Comparison of ENCODE assay signal across 8 cellular contexts in the genomic region with DNA sequence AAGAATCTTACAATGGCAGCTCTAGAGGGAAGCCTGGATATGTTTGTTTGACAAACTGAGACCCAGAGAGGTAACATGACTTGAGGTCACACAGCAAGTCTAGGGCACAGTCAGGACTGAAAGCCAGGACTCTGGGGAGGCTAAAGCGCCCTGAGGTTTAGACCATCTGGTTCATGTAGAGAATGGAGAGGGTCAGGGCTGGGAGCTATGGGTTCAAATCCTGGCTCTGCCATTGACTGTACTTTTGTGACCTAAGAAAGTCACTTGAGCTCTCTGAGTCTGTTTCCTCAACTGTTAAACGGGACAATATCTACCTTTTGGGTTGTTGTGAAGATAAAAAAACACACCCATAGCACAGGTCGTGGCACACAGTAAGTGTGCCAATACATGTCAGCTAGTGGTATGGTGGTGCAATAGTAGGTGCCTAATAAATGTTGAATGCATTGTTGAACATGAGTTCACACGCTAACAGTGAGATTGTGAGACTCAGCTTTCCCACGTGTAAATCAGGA. TPM values are rescaled to one million over a fixed set of nuclear protein-coding genes. Genes with fewer than 3 reads are reported as not detected.
DNase-seq lines count a peak whose midpoint lies in the region; ATAC-seq and TF ChIP-seq lines count a peak whose summit lies in the region.

No MANE protein-coding gene starts in this region.

- H4K20me1 ChIP-seq in Karpas-422 (ENCODE audit: insufficient read depth, low read depth, low read length) = no peaks in the 10 kb centered on the region

- H3K4me2 ChIP-seq in Karpas-422 (ENCODE audit: low read depth, low read length, poor library complexity, severe bottlenecking) = peak overlapping the region; percentile 98

- no peak for TF ChIP-seq CTCF in AG10803 (conservative IDR thresholded peaks at IDR 0.05; ENCODE audit: low read length)
- no peak for TF ChIP-seq CTCF in coronary artery (IDR thresholded peaks at IDR 0.05)

- H3K4me1 Mint-ChIP-seq in natural killer cell treated with Interleukin-12 subunit alpha and Interleukin-12 subunit beta and Interleukin-15 and Interleukin-18, amount 100 ng/mL, for 72 hours (ENCODE audit: low read depth in 2 of 2) = peaks cover 23 to 27% of the 10 kb centered on the region in 2 donors

- H3K36me3 ChIP-seq in Karpas-422 (ENCODE audit: insufficient read depth, low read length) = no peaks in the 10 kb centered on the region

- H3K4me1 ChIP-seq in Karpas-422 (ENCODE audit: low read length) = peaks cover 31% of the 10 kb centered on the region

- H3K9me3 ChIP-seq in Karpas-422 (ENCODE audit: low read length) = no peaks in the 10 kb centered on the region

- no peaks in the 10 kb centered on the region for H3K79me2 ChIP-seq in Karpas-422 (ENCODE audit: low read length)

- peak overlapping the region; percentile 72 to 95 for H3K27ac Mint-ChIP-seq in natural killer cell treated with Interleukin-12 subunit alpha and Interleukin-12 subunit beta and Interleukin-15 and Interleukin-18, amount 100 ng/mL, for 72 hours

- H3K9ac ChIP-seq in Karpas-422 (ENCODE audit: low read length) = peak overlapping the region; percentile 76

- H3K36me3 Mint-ChIP-seq in natural killer cell treated with Interleukin-12 subunit alpha and Interleukin-12 subunit beta and Interleukin-15 and Interleukin-18, amount 100 ng/mL, for 72 hours = no peaks in the 10 kb centered on the region

- H3K9me2 ChIP-seq in Karpas-422 (replicated peaks; ENCODE audit: insufficient read depth, low read length) = no peaks in the 10 kb centered on the region

- ATAC-seq in natural killer cell treated with Interleukin-12 subunit alpha and Interleukin-12 subunit beta and Interleukin-15 and Interleukin-18, amount 100 ng/mL, for 72 hours = no peak
- ATAC-seq in GM19397 (IDR thresholded peaks at IDR 0.05; ENCODE audit: unreplicated experiment) = no peak
- no peak for ATAC-seq in HG02981 (IDR thresholded peaks at IDR 0.05; ENCODE audit: unreplicated experiment)
- no peak for ATAC-seq in GM21723 (IDR thresholded peaks at IDR 0.05; ENCODE audit: unreplicated experiment)

- no peaks in the 10 kb centered on the region for H3K9me3 Mint-ChIP-seq in natural killer cell treated with Interleukin-12 subunit alpha and Interleukin-12 subunit beta and Interleukin-15 and Interleukin-18, amount 100 ng/mL, for 72 hours

- H2AFZ ChIP-seq in Karpas-422 (ENCODE audit: low read length) = peak overlapping the region; percentile 95; the same call in 1 of the 2 replicates

- peak overlapping the region; percentile 97 for H3K4me3 Mint-ChIP-seq in natural killer cell treated with Interleukin-12 subunit alpha and Interleukin-12 subunit beta and Interleukin-15 and Interleukin-18, amount 100 ng/mL, for 72 hours

- H3K4me3 ChIP-seq in AG10803 (ENCODE audit: low read length) (peak overlapping the region; percentile 87), Karpas-422 (ENCODE audit: low read length) (peak overlapping the region; percentile 77), coronary artery (peak overlapping the region; percentile 98)

- H3K27ac ChIP-seq in Karpas-422 (ENCODE audit: low read length) (no peak overlapping the region), coronary artery (peak overlapping the region in 1 of 2 donors; percentile 100)

- peak; percentile 7 for DNase-seq in AG10803 (ENCODE audit: low read depth)
- no peak for DNase-seq in Karpas-422
- DNase-seq in coronary artery (ENCODE audit: low spot score) = no peak
- no peak for DNase-seq in natural killer cell treated with Interleukin-12 subunit alpha and Interleukin-12 subunit beta and Interleukin-15 and Interleukin-18, amount 100 ng/mL, for 72 hours (ENCODE audit: low spot score)
- no peak for DNase-seq in NCI-H345 (lab: John Stamatoyannopoulos, UW)

- peaks cover 0 to 7% of the 10 kb centered on the region in 2 donors for H3K27me3 Mint-ChIP-seq in natural killer cell treated with Interleukin-12 subunit alpha and Interleukin-12 subunit beta and Interleukin-15 and Interleukin-18, amount 100 ng/mL, for 72 hours

- no peaks in the 10 kb centered on the region for H3K27me3 ChIP-seq in Karpas-422 (ENCODE audit: low read length)

RNA-seq across cellular contexts. Expression of gene TP53INP2, which starts 1.0 kb away (rescaled TPM):
- total RNA-seq in Karpas-422 (2014; rRNA removed; shearing (Covaris generic); ENCODE audit: low replicate concordance) = 4.6 and 8.1 TPM in 2 replicates
- total RNA-seq in natural killer cell treated with Interleukin-12 subunit alpha and Interleukin-12 subunit beta and Interleukin-15 and Interleukin-18, amount 100 ng/mL, for 72 hours = 1 to 10 TPM; 3.0 to 4.3 TPM

RNA-seq across cellular contexts. Expression of gene PIGU, which starts 26.2 kb away (rescaled TPM):
- total RNA-seq in Karpas-422 (2014; rRNA removed; shearing (Covaris generic); ENCODE audit: low replicate concordance) = 13.0 and 18.4 TPM in 2 replicates
- 10 to 100 TPM; 20.1 to 20.6 TPM for total RNA-seq in natural killer cell treated with Interleukin-12 subunit alpha and Interleukin-12 subunit beta and Interleukin-15 and Interleukin-18, amount 100 ng/mL, for 72 hours
